ENCODE assay signal across 8 cellular contexts in the genomic region with DNA sequence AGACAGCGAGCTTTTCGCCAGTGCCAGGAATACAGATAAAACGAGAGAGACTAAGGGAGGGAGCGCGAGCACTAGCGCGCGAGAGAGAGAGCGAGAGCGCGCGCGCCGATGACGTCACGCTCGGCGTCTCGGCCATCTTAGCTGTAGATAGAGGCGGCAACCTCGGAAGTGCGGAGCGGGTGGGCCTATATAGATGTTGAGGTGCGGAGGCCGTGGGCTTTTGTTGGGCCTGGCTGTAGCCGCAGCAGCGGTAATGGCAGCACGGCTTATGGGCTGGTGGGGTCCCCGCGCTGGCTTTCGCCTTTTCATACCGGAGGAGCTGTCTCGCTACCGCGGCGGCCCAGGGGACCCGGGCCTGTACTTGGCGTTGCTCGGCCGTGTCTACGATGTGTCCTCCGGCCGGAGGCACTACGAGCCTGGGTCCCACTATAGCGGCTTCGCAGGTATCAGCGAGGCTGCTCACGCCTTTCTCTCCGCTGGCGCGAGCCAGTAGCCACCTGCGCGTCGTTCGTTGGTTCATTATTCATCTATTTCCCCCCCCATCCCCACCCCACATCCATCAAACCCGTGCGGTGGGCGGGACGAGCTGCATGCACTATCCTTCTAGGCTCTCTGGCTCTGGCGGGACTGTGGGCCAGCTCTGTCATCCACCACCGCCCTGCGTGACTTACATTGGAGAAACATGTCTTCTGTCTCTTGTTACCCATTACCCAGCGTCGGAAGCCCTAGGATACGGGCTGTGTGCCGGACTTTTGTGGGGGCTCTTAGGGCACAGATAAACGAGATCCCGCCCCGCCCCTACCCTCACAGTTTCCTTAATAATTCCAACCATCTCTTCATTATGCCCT. TPM values are rescaled to one million over a fixed set of nuclear protein-coding genes. Genes with fewer than 3 reads are reported as not detected.
DNase-seq lines count a peak whose midpoint lies in the region; ATAC-seq, FAIRE-seq and TF ChIP-seq lines count a peak whose summit lies in the region.

No MANE protein-coding gene starts in this region.

- no peak for TF ChIP-seq CTCF in astrocyte (IDR thresholded peaks at IDR 0.05; ENCODE audit: insufficient read depth, low read depth, low read length)
- TF ChIP-seq CTCF in uterus (IDR thresholded peaks at IDR 0.05): peak in 1 of 4 experiments; percentile 10

- H3K9ac ChIP-seq in astrocyte (ENCODE audit: low read length): peak overlapping the region; percentile 98

- peaks cover 35% of the 10 kb centered on the region for H4K20me1 ChIP-seq in astrocyte (ENCODE audit: insufficient read depth, low read length)

- peak overlapping the region; percentile 95 for H3K4me3 Mint-ChIP-seq in astrocyte (ENCODE audit: unreplicated experiment)

- H3K4me1 ChIP-seq in astrocyte (ENCODE audit: insufficient read depth, low read length) (peaks cover 16% of the 10 kb centered on the region), uterus (peaks cover 0 to 5% of the 10 kb centered on the region in 2 donors)

- H3K4me1 Mint-ChIP-seq in astrocyte (ENCODE audit: low read depth, unreplicated experiment): peaks cover 18% of the 10 kb centered on the region

- H3K36me3 Mint-ChIP-seq in astrocyte (ENCODE audit: low read depth, unreplicated experiment): peaks cover 2% of the 10 kb centered on the region

- H3K4me2 ChIP-seq in astrocyte (ENCODE audit: low read length): peak overlapping the region; percentile 99

- ATAC-seq in GM18499 (IDR thresholded peaks at IDR 0.05; ENCODE audit: insufficient read depth, unreplicated experiment) (peak; percentile 39), HG02938 (IDR thresholded peaks at IDR 0.05; ENCODE audit: unreplicated experiment) (peak; percentile 54)

- peak; percentile 61 to 74 for TF ChIP-seq POLR2A in uterus (IDR thresholded peaks at IDR 0.05)

- intact Hi-C loops in uterus (cut with DNase I; ENCODE audit: low total_unique reads): no loop called here

- no peaks in the 10 kb centered on the region for H3K27me3 Mint-ChIP-seq in astrocyte (ENCODE audit: low read depth, unreplicated experiment)

- DNase-seq in NCI-H1930 (lab: John Stamatoyannopoulos, UW) (peak; percentile 78 to 89), T-helper 9 cell (peak; percentile 84), astrocyte (ENCODE audit: low read depth) (peak; percentile 89), hepatic stellate cell (ENCODE audit: low spot score) (peak; percentile 88), putamen (ENCODE audit: low spot score) (peak; percentile 92), uterus (peak; percentile 88 to 91)

- FAIRE-seq in astrocyte (lab: Jason Lieb, UNC): no peak

- H3K27ac ChIP-seq in astrocyte (ENCODE audit: low read depth, low read length): peak overlapping the region; percentile 97
- peak overlapping the region; percentile 99 for H3K27ac ChIP-seq in uterus

- H3K36me3 ChIP-seq in astrocyte (ENCODE audit: insufficient read depth, low read length): no peaks in the 10 kb centered on the region
- H3K36me3 ChIP-seq in uterus: no peaks in the 10 kb centered on the region

- peaks cover 43% of the 10 kb centered on the region for H3K79me2 ChIP-seq in astrocyte (ENCODE audit: insufficient read depth, low read length)

- H2AFZ ChIP-seq in astrocyte (ENCODE audit: low read depth, low read length): peak overlapping the region; percentile 90

- no peaks in the 10 kb centered on the region for H3K9me3 Mint-ChIP-seq in astrocyte (ENCODE audit: unreplicated experiment)

- H3K9me3 ChIP-seq in astrocyte (ENCODE audit: insufficient read depth, low read depth, low read length): no peaks in the 10 kb centered on the region
- no peaks in the 10 kb centered on the region for H3K9me3 ChIP-seq in uterus

- H3K4me3 ChIP-seq in astrocyte (ENCODE audit: insufficient read depth, low read depth, low read length) (peak overlapping the region; percentile 83), uterus (peak overlapping the region; percentile 96 to 99)

- H3K27ac Mint-ChIP-seq in astrocyte (ENCODE audit: unreplicated experiment): peak overlapping the region; percentile 99

- no peaks in the 10 kb centered on the region for H3K27me3 ChIP-seq in astrocyte (ENCODE audit: insufficient read depth, low read length)
- no peaks in the 10 kb centered on the region for H3K27me3 ChIP-seq in uterus

RNA-seq across cellular contexts. Expression of gene CYB5D2, which starts 0.8 kb away (rescaled TPM):
- total RNA-seq in astrocyte: 10.8 and 15.4 TPM in 2 replicates
- 10 to 100 TPM; 15.6 to 25.5 (median 19.7) TPM for total RNA-seq in uterus

RNA-seq across cellular contexts. Expression of gene ZZEF1, which starts 1.0 kb away (rescaled TPM):
- total RNA-seq in astrocyte: 31.8 and 32.7 TPM in 2 replicates
- total RNA-seq in uterus: 10 to 100 TPM; 25.4 to 88.0 (median 39.9) TPM

Comparison
In these comparisons a context has a peak if more than half of its experiments do, and no peak if none do; other contexts are left out.
1. Peak in every context shown above with its lines: DNase-seq, ATAC-seq, H3K4me3 ChIP-seq and H3K27ac ChIP-seq.